In the genomic region with DNA sequence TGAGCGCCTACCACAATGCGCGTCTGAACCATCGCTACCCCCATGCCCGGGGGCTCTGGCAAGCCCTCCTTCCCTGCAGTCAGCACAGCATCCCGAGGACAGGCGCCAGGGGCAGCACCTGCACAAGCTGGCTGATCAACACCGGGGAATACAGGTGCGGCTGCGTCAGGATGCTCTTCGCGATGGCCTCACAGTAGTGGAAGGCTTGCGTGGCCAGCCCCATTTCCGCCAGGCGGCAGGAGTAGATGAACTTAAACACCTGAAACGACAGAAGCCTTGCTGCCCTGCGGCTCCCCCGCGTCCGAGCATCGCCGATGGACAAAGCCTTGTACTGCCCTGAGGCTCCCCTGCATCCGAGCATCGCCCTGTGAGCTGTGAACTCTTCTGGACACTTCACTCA, we compare ENCODE assay signal across 20 cellular contexts. TPM values are rescaled to one million over a fixed set of nuclear protein-coding genes. Genes with fewer than 3 reads are reported as not detected.
DNase-seq lines count a peak whose midpoint lies in the region; ATAC-seq, FAIRE-seq and TF ChIP-seq lines count a peak whose summit lies in the region.
"Had no signal": no experiment of that assay in that cellular context is flagged by ENCODE, and none has a peak within 500 bp of the region (broad histone marks: within the 10 kb centered on the region; RNA-seq: fewer than 3 reads in every experiment).

No MANE protein-coding gene starts in this region.

- no peak overlapping the region for H2AFZ ChIP-seq in HepG2 (ENCODE audit: low read length)

- H3K79me2 ChIP-seq in HepG2 (ENCODE audit: insufficient read depth, low read length): no peaks in the 10 kb centered on the region

- no peak for FAIRE-seq in HepG2 (lab: Jason Lieb, UNC)
- FAIRE-seq: A204.1, D721Med, G401.6, GM12891, GM19239 had no signal

- BruUV-seq in HepG2 (replicated peaks; lab: Mats Ljungman, UMichigan): no TSS peak

- TF ChIP-seq EP300 in HepG2 (IDR thresholded peaks at IDR 0.05; ENCODE audit: low read depth in 2 of 2, low read length in 2 of 2): no peak
- no peak for TF ChIP-seq EP300 in HepG2 (CRISPR knock-in tag; IDR thresholded peaks at IDR 0.05; ENCODE audit: borderline replicate concordance)

- ATAC-seq in HepG2: no peak
- ATAC-seq in right lobe of liver: no peak
- ATAC-seq: CD8-positive, alpha-beta T cell had no signal

- H3K4me2 ChIP-seq in HepG2 (ENCODE audit: low read depth, low read length): no peak overlapping the region
- H3K4me2 ChIP-seq: BLaER1 treated with 17β-estradiol and CSF1 and Interleukin-3, amounts not matched to agents 10 nM and 100 nM had no signal

- WGBS in HepG2 (ENCODE audit: low lambda C conversion rate): 95% methylated on average over 21 of the region's 24 CpGs
- WGBS in right lobe of liver (ENCODE audit: insufficient coverage, low coverage, low lambda C conversion rate, missing lambda C conversion rate): 100% methylated on average over 2 of the region's 24 CpGs

- no peak for TF ChIP-seq POLR2A in HepG2 (IDR thresholded peaks at IDR 0.05; ENCODE audit: insufficient read depth in 1 of 2, low read depth in 2 of 2, low read length in 2 of 2)
- TF ChIP-seq POLR2A in right lobe of liver (IDR thresholded peaks at IDR 0.05): no peak

- H4K20me1 ChIP-seq in HepG2 (ENCODE audit: insufficient read depth, low read length): no peaks in the 10 kb centered on the region

- H3K9me3 ChIP-seq in HepG2 (ENCODE audit: low read length) (no peaks in the 10 kb centered on the region), right lobe of liver (no peaks in the 10 kb centered on the region)
- H3K9me3 ChIP-seq: BLaER1 treated with 17β-estradiol and CSF1 and Interleukin-3, amounts not matched to agents 10 nM and 100 nM; Caco-2 had no signal

- H3K4me3 ChIP-seq in HepG2 (replicated peaks in 1 of 3; ENCODE audit: insufficient read depth in 1 of 3, low read depth in 2 of 3, low read length in 3 of 3): no peak overlapping the region
- no peak overlapping the region for H3K4me3 ChIP-seq in right lobe of liver
- H3K4me3 ChIP-seq: BLaER1 treated with 17β-estradiol and CSF1 and Interleukin-3, amounts not matched to agents 10 nM and 100 nM had no signal

- in situ Hi-C loops in HepG2 (cut with HindIII; ENCODE audit: extremely low pct_ligation_motif_present, low pct_unique_long_range_greater_than_20kb): no loop called here

- H3K36me3 ChIP-seq in HepG2 (replicated peaks in 1 of 2; ENCODE audit: control insufficient read depth in 1 of 2, insufficient read depth in 2 of 2, low read length in 2 of 2): peaks cover 43 to 82% of the 10 kb centered on the region in 2 experiments; a peak in 4 of 5 replicates
- peaks cover 33 to 94% (median 67%) of the 10 kb centered on the region in 4 donors for H3K36me3 ChIP-seq in right lobe of liver

- DNase-seq in HepG2 (ENCODE audit: low spot score) (no peak), right lobe of liver (no peak), RWPE1 (ENCODE audit: low spot score) (no peak), retina (no peak)
- no peak for DNase-seq in activated T-cell treated with anti-CD3 and anti-CD28 coated beads, Interleukin-2, amount 50 U/mL, for 1 hour
- DNase-seq: 8988T; ACHN; Caco-2; Calu3; CD4-positive, alpha-beta T cell; CD8-positive, alpha-beta T cell; DMS79 treated with DMSO at 0.1 percent for 48 hours; GF-D8 had no signal

- TF ChIP-seq RAD21 in HepG2 (CRISPR knock-in tag; IDR thresholded peaks at IDR 0.05): no peak

- H3K9ac ChIP-seq in HepG2 (ENCODE audit: insufficient read depth, low read depth, low read length): no peak overlapping the region
- H3K9ac ChIP-seq: BLaER1 treated with 17β-estradiol and CSF1 and Interleukin-3, amounts not matched to agents 10 nM and 100 nM had no signal

- CTCF ChIA-PET in HepG2 (lab: Yijun Ruan, JAX; ENCODE audit: low intra/inter-chr PET ratio, low total read pairs) (no interaction called here), RWPE1 (lab: Yijun Ruan, JAX) (no interaction called here)

- intact Hi-C loops in HepG2 (cut with micrococcal nuclease; ENCODE audit: unreplicated experiment) (no loop called here), right lobe of liver (cut with DNase I) (no loop called here)

- POLR2A ChIA-PET in HepG2 (lab: Yijun Ruan, JAX): no interaction called here
- POLR2A ChIA-PET in RWPE1 (lab: Yijun Ruan, JAX; ENCODE audit: low non-redundant PET): interaction anchor here (0.7 kb wide), 1 partner anchor 16 kb away, joined by 3 read pairs; no protein-coding TSS in a partner anchor

- H3K4me1 ChIP-seq in HepG2 (ENCODE audit: insufficient read depth, low read length) (no peaks in the 10 kb centered on the region), right lobe of liver (no peaks in the 10 kb centered on the region)
- H3K4me1 ChIP-seq: Caco-2 had no signal

- H3K27ac ChIP-seq in HepG2 (ENCODE audit: extremely low read length, insufficient read depth, low read length): no peak overlapping the region
- no peak overlapping the region for H3K27ac ChIP-seq in right lobe of liver
- peak overlapping the region; percentile 1; the same call in 1 of the 2 replicates for H3K27ac ChIP-seq in RWPE1
- H3K27ac ChIP-seq: BLaER1 treated with 17β-estradiol and CSF1 and Interleukin-3, amounts not matched to agents 10 nM and 100 nM; C4-2B had no signal

- no peak for TF ChIP-seq CTCF in HepG2 (CRISPR knock-in tag; IDR thresholded peaks at IDR 0.05)
- TF ChIP-seq CTCF in right lobe of liver (IDR thresholded peaks at IDR 0.05): no peak
- TF ChIP-seq CTCF in RWPE1 (conservative IDR thresholded peaks at IDR 0.05; ENCODE audit: low read depth): no peak

- H3K27me3 ChIP-seq in HepG2 (ENCODE audit: control insufficient read depth in 1 of 2, insufficient read depth in 2 of 2, low read length in 2 of 2): no peaks in the 10 kb centered on the region
- no peaks in the 10 kb centered on the region for H3K27me3 ChIP-seq in right lobe of liver
- H3K27me3 ChIP-seq: BLaER1 treated with 17β-estradiol and CSF1 and Interleukin-3, amounts not matched to agents 10 nM and 100 nM had no signal

RNA-seq across cellular contexts. Expression of gene INPP5E, which starts 17.7 kb away (rescaled TPM):
- total RNA-seq in HepG2 (2016; rRNA removed; fragmentation: Illumina TruSeq; extraction: Trizol) (3.0 and 5.5 TPM in 2 replicates), right lobe of liver (1 to 10 TPM; 5.9 to 7.6 (median 6.0) TPM)
- total RNA-seq in HepG2 (2016; cell fraction: cytosol; rRNA removed; fragmentation: Illumina TruSeq; extraction: Trizol; ENCODE audit: low read depth): 0.91 and 1.3 TPM in 2 replicates
- 2.7 and 5.4 TPM in 2 replicates for total RNA-seq in HepG2 (2016; cell fraction: insoluble cytoplasmic fraction; rRNA removed; fragmentation: Illumina TruSeq; extraction: Trizol)
- total RNA-seq in HepG2 (2016; cell fraction: membrane; rRNA removed; fragmentation: Illumina TruSeq; extraction: Trizol): 3.3 and 3.4 TPM in 2 replicates
- 5.6 and 6.0 TPM in 2 replicates for total RNA-seq in HepG2 (2016; cell fraction: nucleus; rRNA removed; fragmentation: Illumina TruSeq; extraction: Trizol)
- polyA plus RNA-seq in HepG2 (2011; rRNA removed): 5.5 and 7.5 TPM in 2 replicates
- polyA plus RNA-seq in HepG2 (2011; cell fraction: cytosol; rRNA removed): 3.2 and 4.1 TPM in 2 replicates
- polyA plus RNA-seq in HepG2 (2011; cell fraction: nucleus; rRNA removed): 45.5 and 51.1 TPM in 2 replicates
- 3.7 and 5.4 TPM in 2 replicates for polyA plus RNA-seq in HepG2 (2012)
- 0.89 and 1.0 TPM in 2 replicates for polyA plus RNA-seq in HepG2 (2016; cell fraction: cytosol; fragmentation: Illumina TruSeq; extraction: Trizol; ENCODE audit: low read depth)
- polyA plus RNA-seq in HepG2 (2016; cell fraction: insoluble cytoplasmic fraction; fragmentation: Illumina TruSeq; extraction: Trizol; ENCODE audit: low read depth): 4.0 and 5.3 TPM in 2 replicates
- 2.6 and 3.1 TPM in 2 replicates for polyA plus RNA-seq in HepG2 (2016; cell fraction: membrane; fragmentation: Illumina TruSeq; extraction: Trizol; ENCODE audit: low read depth)
- polyA plus RNA-seq in HepG2 (2016; cell fraction: nucleus; fragmentation: Illumina TruSeq; extraction: Trizol; ENCODE audit: insufficient read depth, low read depth): 22.1 and 22.8 TPM in 2 replicates
- polyA minus RNA-seq in HepG2 (2011; rRNA and poly(A)+ RNA removed; ENCODE audit: low replicate concordance): 5.4 and 5.9 TPM in 2 replicates
- 2.7 and 3.1 TPM in 2 replicates for polyA minus RNA-seq in HepG2 (2011; cell fraction: cytosol; rRNA and poly(A)+ RNA removed)
- polyA minus RNA-seq in HepG2 (2011; cell fraction: nucleus; rRNA and poly(A)+ RNA removed): 5.8 and 7.5 TPM in 2 replicates

RNA-seq across cellular contexts. Expression of gene SEC16A, which starts 25.5 kb away (rescaled TPM):
- total RNA-seq in HepG2 (2016; rRNA removed; fragmentation: Illumina TruSeq; extraction: Trizol) (15.9 and 27.7 TPM in 2 replicates), right lobe of liver (100 to 1,000 TPM in 2 of 6 experiments, 10 to 100 TPM in 4; 46.9 to 108 (median 72.0) TPM)
- 3.9 TPM in 2 replicates for total RNA-seq in HepG2 (2016; cell fraction: cytosol; rRNA removed; fragmentation: Illumina TruSeq; extraction: Trizol; ENCODE audit: low read depth)
- 15.7 and 21.0 TPM in 2 replicates for total RNA-seq in HepG2 (2016; cell fraction: insoluble cytoplasmic fraction; rRNA removed; fragmentation: Illumina TruSeq; extraction: Trizol)
- 12.2 and 12.3 TPM in 2 replicates for total RNA-seq in HepG2 (2016; cell fraction: membrane; rRNA removed; fragmentation: Illumina TruSeq; extraction: Trizol)
- total RNA-seq in HepG2 (2016; cell fraction: nucleus; rRNA removed; fragmentation: Illumina TruSeq; extraction: Trizol): 25.4 and 28.9 TPM in 2 replicates
- polyA plus RNA-seq in HepG2 (2011; rRNA removed): 17.9 and 18.9 TPM in 2 replicates
- 12.7 and 13.2 TPM in 2 replicates for polyA plus RNA-seq in HepG2 (2011; cell fraction: cytosol; rRNA removed)
- 71.0 and 81.7 TPM in 2 replicates for polyA plus RNA-seq in HepG2 (2011; cell fraction: nucleus; rRNA removed)
- 26.1 and 28.5 TPM in 2 replicates for polyA plus RNA-seq in HepG2 (2012)
- polyA plus RNA-seq in HepG2 (2016; cell fraction: cytosol; fragmentation: Illumina TruSeq; extraction: Trizol; ENCODE audit: low read depth): 2.6 and 3.4 TPM in 2 replicates
- 29.5 and 38.6 TPM in 2 replicates for polyA plus RNA-seq in HepG2 (2016; cell fraction: insoluble cytoplasmic fraction; fragmentation: Illumina TruSeq; extraction: Trizol; ENCODE audit: low read depth)
- 7.1 and 8.4 TPM in 2 replicates for polyA plus RNA-seq in HepG2 (2016; cell fraction: membrane; fragmentation: Illumina TruSeq; extraction: Trizol; ENCODE audit: low read depth)
- polyA plus RNA-seq in HepG2 (2016; cell fraction: nucleus; fragmentation: Illumina TruSeq; extraction: Trizol; ENCODE audit: insufficient read depth, low read depth): 72.9 and 74.4 TPM in 2 replicates
- polyA minus RNA-seq in HepG2 (2011; rRNA and poly(A)+ RNA removed; ENCODE audit: low replicate concordance): 29.0 and 33.5 TPM in 2 replicates
- polyA minus RNA-seq in HepG2 (2011; cell fraction: cytosol; rRNA and poly(A)+ RNA removed): 27.1 and 28.7 TPM in 2 replicates
- polyA minus RNA-seq in HepG2 (2011; cell fraction: nucleus; rRNA and poly(A)+ RNA removed): 24.8 and 24.9 TPM in 2 replicates

RNA-seq across cellular contexts. Expression of gene PMPCA, which starts 46.9 kb away (rescaled TPM):
- total RNA-seq in HepG2 (2016; rRNA removed; fragmentation: Illumina TruSeq; extraction: Trizol): 75.7 and 88.4 TPM in 2 replicates
- 14.1 and 15.7 TPM in 2 replicates for total RNA-seq in HepG2 (2016; cell fraction: cytosol; rRNA removed; fragmentation: Illumina TruSeq; extraction: Trizol; ENCODE audit: low read depth)
- total RNA-seq in HepG2 (2016; cell fraction: insoluble cytoplasmic fraction; rRNA removed; fragmentation: Illumina TruSeq; extraction: Trizol): 70.5 and 92.4 TPM in 2 replicates
- total RNA-seq in HepG2 (2016; cell fraction: membrane; rRNA removed; fragmentation: Illumina TruSeq; extraction: Trizol): 21.9 and 22.0 TPM in 2 replicates
- 58.2 and 62.3 TPM in 2 replicates for total RNA-seq in HepG2 (2016; cell fraction: nucleus; rRNA removed; fragmentation: Illumina TruSeq; extraction: Trizol)
- polyA plus RNA-seq in HepG2 (2011; rRNA removed): 70.2 and 80.2 TPM in 2 replicates
- polyA plus RNA-seq in HepG2 (2011; cell fraction: cytosol; rRNA removed): 44.9 and 55.2 TPM in 2 replicates
- 206 and 222 TPM in 2 replicates for polyA plus RNA-seq in HepG2 (2011; cell fraction: nucleus; rRNA removed)
- polyA plus RNA-seq in HepG2 (2012): 41.5 and 108 TPM in 2 replicates
- polyA plus RNA-seq in HepG2 (2016; cell fraction: cytosol; fragmentation: Illumina TruSeq; extraction: Trizol; ENCODE audit: low read depth): 10.1 and 10.7 TPM in 2 replicates
- 86.9 and 90.6 TPM in 2 replicates for polyA plus RNA-seq in HepG2 (2016; cell fraction: insoluble cytoplasmic fraction; fragmentation: Illumina TruSeq; extraction: Trizol; ENCODE audit: low read depth)
- polyA plus RNA-seq in HepG2 (2016; cell fraction: membrane; fragmentation: Illumina TruSeq; extraction: Trizol; ENCODE audit: low read depth): 13.3 and 15.7 TPM in 2 replicates
- polyA plus RNA-seq in HepG2 (2016; cell fraction: nucleus; fragmentation: Illumina TruSeq; extraction: Trizol; ENCODE audit: insufficient read depth, low read depth): 114 and 129 TPM in 2 replicates
- polyA minus RNA-seq in HepG2 (2011; rRNA and poly(A)+ RNA removed; ENCODE audit: low replicate concordance): 57.2 and 74.5 TPM in 2 replicates
- polyA minus RNA-seq in HepG2 (2011; cell fraction: cytosol; rRNA and poly(A)+ RNA removed): 22.3 and 23.8 TPM in 2 replicates
- 42.0 and 54.2 TPM in 2 replicates for polyA minus RNA-seq in HepG2 (2011; cell fraction: nucleus; rRNA and poly(A)+ RNA removed)
- 10 to 100 TPM; 49.6 to 64.9 (median 52.8) TPM for total RNA-seq in right lobe of liver

RNA-seq across cellular contexts. Expression of gene ENTR1, which starts 46.9 kb away (rescaled TPM):
- total RNA-seq in HepG2 (2016; rRNA removed; fragmentation: Illumina TruSeq; extraction: Trizol) (56.6 and 76.4 TPM in 2 replicates), right lobe of liver (10 to 100 TPM; 27.9 to 53.5 (median 35.4) TPM)
- total RNA-seq in HepG2 (2016; cell fraction: cytosol; rRNA removed; fragmentation: Illumina TruSeq; extraction: Trizol; ENCODE audit: low read depth): 47.6 and 52.6 TPM in 2 replicates
- 51.9 and 75.7 TPM in 2 replicates for total RNA-seq in HepG2 (2016; cell fraction: insoluble cytoplasmic fraction; rRNA removed; fragmentation: Illumina TruSeq; extraction: Trizol)
- 90.1 and 92.9 TPM in 2 replicates for total RNA-seq in HepG2 (2016; cell fraction: membrane; rRNA removed; fragmentation: Illumina TruSeq; extraction: Trizol)
- 59.2 and 73.6 TPM in 2 replicates for total RNA-seq in HepG2 (2016; cell fraction: nucleus; rRNA removed; fragmentation: Illumina TruSeq; extraction: Trizol)
- polyA plus RNA-seq in HepG2 (2011; rRNA removed): 70.1 and 84.2 TPM in 2 replicates
- polyA plus RNA-seq in HepG2 (2011; cell fraction: cytosol; rRNA removed): 35.5 and 40.6 TPM in 2 replicates
- polyA plus RNA-seq in HepG2 (2011; cell fraction: nucleus; rRNA removed): 236 and 246 TPM in 2 replicates
- 48.1 and 65.0 TPM in 2 replicates for polyA plus RNA-seq in HepG2 (2012)
- 47.0 and 48.8 TPM in 2 replicates for polyA plus RNA-seq in HepG2 (2016; cell fraction: cytosol; fragmentation: Illumina TruSeq; extraction: Trizol; ENCODE audit: low read depth)
- polyA plus RNA-seq in HepG2 (2016; cell fraction: insoluble cytoplasmic fraction; fragmentation: Illumina TruSeq; extraction: Trizol; ENCODE audit: low read depth): 57.5 and 58.8 TPM in 2 replicates
- 70.9 TPM in 2 replicates for polyA plus RNA-seq in HepG2 (2016; cell fraction: membrane; fragmentation: Illumina TruSeq; extraction: Trizol; ENCODE audit: low read depth)
- 178 and 194 TPM in 2 replicates for polyA plus RNA-seq in HepG2 (2016; cell fraction: nucleus; fragmentation: Illumina TruSeq; extraction: Trizol; ENCODE audit: insufficient read depth, low read depth)
- polyA minus RNA-seq in HepG2 (2011; rRNA and poly(A)+ RNA removed; ENCODE audit: low replicate concordance): 57.8 and 122 TPM in 2 replicates
- polyA minus RNA-seq in HepG2 (2011; cell fraction: cytosol; rRNA and poly(A)+ RNA removed): 17.6 and 22.7 TPM in 2 replicates
- 46.1 and 48.1 TPM in 2 replicates for polyA minus RNA-seq in HepG2 (2011; cell fraction: nucleus; rRNA and poly(A)+ RNA removed)

RNA-seq across cellular contexts. Expression of gene SNAPC4, which starts 57.4 kb away (rescaled TPM):
- total RNA-seq in HepG2 (2016; rRNA removed; fragmentation: Illumina TruSeq; extraction: Trizol) (4.3 and 6.0 TPM in 2 replicates), right lobe of liver (1 to 10 TPM; 3.8 to 6.5 (median 5.4) TPM)
- 0.51 and 0.88 TPM in 2 replicates for total RNA-seq in HepG2 (2016; cell fraction: cytosol; rRNA removed; fragmentation: Illumina TruSeq; extraction: Trizol; ENCODE audit: low read depth)
- 3.9 and 6.1 TPM in 2 replicates for total RNA-seq in HepG2 (2016; cell fraction: insoluble cytoplasmic fraction; rRNA removed; fragmentation: Illumina TruSeq; extraction: Trizol)
- 1.5 TPM in 2 replicates for total RNA-seq in HepG2 (2016; cell fraction: membrane; rRNA removed; fragmentation: Illumina TruSeq; extraction: Trizol)
- total RNA-seq in HepG2 (2016; cell fraction: nucleus; rRNA removed; fragmentation: Illumina TruSeq; extraction: Trizol): 7.0 and 9.4 TPM in 2 replicates
- 2.0 and 3.3 TPM in 2 replicates for polyA plus RNA-seq in HepG2 (2011; rRNA removed)
- polyA plus RNA-seq in HepG2 (2011; cell fraction: cytosol; rRNA removed): 1.0 and 1.7 TPM in 2 replicates
- polyA plus RNA-seq in HepG2 (2011; cell fraction: nucleus; rRNA removed): 20.5 and 27.4 TPM in 2 replicates
- 3.3 TPM in 2 replicates for polyA plus RNA-seq in HepG2 (2012)
- polyA plus RNA-seq in HepG2 (2016; cell fraction: cytosol; fragmentation: Illumina TruSeq; extraction: Trizol; ENCODE audit: low read depth): 0.61 and 0.67 TPM in 2 replicates
- 3.3 and 4.8 TPM in 2 replicates for polyA plus RNA-seq in HepG2 (2016; cell fraction: insoluble cytoplasmic fraction; fragmentation: Illumina TruSeq; extraction: Trizol; ENCODE audit: low read depth)
- 1.2 and 1.3 TPM in 2 replicates for polyA plus RNA-seq in HepG2 (2016; cell fraction: membrane; fragmentation: Illumina TruSeq; extraction: Trizol; ENCODE audit: low read depth)
- 37.0 and 38.1 TPM in 2 replicates for polyA plus RNA-seq in HepG2 (2016; cell fraction: nucleus; fragmentation: Illumina TruSeq; extraction: Trizol; ENCODE audit: insufficient read depth, low read depth)
- polyA minus RNA-seq in HepG2 (2011; rRNA and poly(A)+ RNA removed; ENCODE audit: low replicate concordance): 1.5 and 5.2 TPM in 2 replicates
- 0.53 and 1.1 TPM in 2 replicates for polyA minus RNA-seq in HepG2 (2011; cell fraction: cytosol; rRNA and poly(A)+ RNA removed)
- 6.3 and 6.8 TPM in 2 replicates for polyA minus RNA-seq in HepG2 (2011; cell fraction: nucleus; rRNA and poly(A)+ RNA removed)
